In the genomic region with DNA sequence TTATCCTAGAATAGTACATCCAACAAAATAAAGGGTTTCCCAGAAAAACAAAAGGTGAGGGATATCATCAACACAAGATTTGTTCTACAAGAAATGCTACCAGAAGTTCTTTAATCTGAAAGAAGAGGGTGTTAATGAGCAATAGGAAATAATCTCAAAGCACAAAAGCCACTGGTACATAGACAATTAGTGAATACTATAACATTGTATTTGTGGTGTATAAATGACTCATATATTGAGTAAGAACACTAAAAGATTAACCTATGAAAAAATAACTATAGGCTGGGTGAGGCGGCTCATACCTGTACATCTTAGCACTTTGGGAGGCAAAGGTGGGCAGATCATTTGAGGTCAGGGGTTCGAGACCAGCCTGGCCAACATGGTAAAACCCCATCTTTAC, we compare ENCODE assay signal across 24 cellular contexts.
"Had no signal": no experiment of that assay in that cellular context is flagged by ENCODE, and none has a peak within 500 bp of the region (broad histone marks: within the 10 kb centered on the region; RNA-seq: fewer than 3 reads in every experiment).

No MANE protein-coding gene starts in this region.

- ATAC-seq: K562, SK-N-SH treated with all-trans-retinoic acid at 6 μM for 48 hours had no signal

- H3K27ac ChIP-seq: KMS-11, PC-9, Peyer's patch, SJCRH30 had no signal

- H3K27me3 ChIP-seq: Peyer's patch, SJCRH30 had no signal

- H3K36me3 ChIP-seq: Peyer's patch, SJCRH30 had no signal

- H3K4me3 ChIP-seq: K562, PC-9, Peyer's patch, SJCRH30 had no signal

- FAIRE-seq: HTR-8/SVneo, K562 had no signal

- H3K4me1 ChIP-seq: Peyer's patch, SJCRH30 had no signal

- DNase-seq: Kasumi-1; MM.1S; NCI-H1092 treated with DMSO at 0.1 percent for 48 hours; NCI-H1436; NCI-H187; NCI-H2029; NCI-H2081 treated with DMSO at 0.1 percent for 48 hours; NCI-H2171; NCI-H226; NCI-H446; NCI-H510A; NCI-H524 treated with DMSO at 0.1 percent for 48 hours; NCI-H69; NCI-H774; NK-92 treated with Interleukin-12 subunit alpha and Interleukin-12 subunit beta, amount 100 ng/mL, for 24 hours; PC-9; Peyer's patch; RPMI8226; SHP77; SJCRH30 had no signal
